Comparison of ENCODE assay signal across 14 cellular contexts in genomic region chr7:30465342-30466170, GRCh38. TPM values are rescaled to one million over a fixed set of nuclear protein-coding genes. Genes with fewer than 3 reads are reported as not detected.
DNase-seq lines count a peak whose midpoint lies in the region; ATAC-seq, FAIRE-seq and TF ChIP-seq lines count a peak whose summit lies in the region.
"Had no signal": no experiment of that assay in that cellular context is flagged by ENCODE, and none has a peak within 500 bp of the region (broad histone marks: within the 10 kb centered on the region; RNA-seq: fewer than 3 reads in every experiment).

No MANE protein-coding gene starts in this region.

- DNase-seq in HL-60 (ENCODE audit: low read depth in 1 of 2, low spot score in 1 of 2) (peak in 1 of 2 experiments; percentile 22), endothelial cell of umbilical vein (ENCODE audit: low read depth, low spot score) (peak; percentile 28), osteoblast (ENCODE audit: insufficient read length, low spot score, missing footprints) (no peak), mucosa of gallbladder (ENCODE audit: low spot score) (no peak), DMS79 (lab: John Stamatoyannopoulos, UW) (no peak)
- DNase-seq in stimulated activated CD4-positive, alpha-beta T cell treated with anti-CD3 and anti-CD28 coated beads, Interleukin-2, amount 100 ng/mL, for 24 hours, result no peak
- DNase-seq: activated CD4-positive, alpha-beta memory T cell treated with anti-CD3 and anti-CD28 coated beads, Interleukin-2, amount 10 ng/mL, durations not matched to agents 7 days and 5 days; amniotic stem cell; DND-41; kidney; NCI-H526 had no signal

- POLR2A ChIA-PET in endothelial cell of umbilical vein (lab: Charles Lee), result no interaction called here

- FAIRE-seq in endothelial cell of umbilical vein (lab: Jason Lieb, UNC), result peak; percentile 15
- FAIRE-seq: kidney had no signal

- H2AFZ ChIP-seq in endothelial cell of umbilical vein (ENCODE audit: low read depth, low read length) (no peak overlapping the region), osteoblast (ENCODE audit: low read length) (no peak overlapping the region)

- H3K9ac ChIP-seq in BLaER1 treated with 17β-estradiol and CSF1 and Interleukin-3, amounts not matched to agents 10 nM and 100 nM, result no peak overlapping the region
- H3K9ac ChIP-seq in endothelial cell of umbilical vein (replicated peaks; ENCODE audit: extremely low read depth, insufficient read depth, low read length), result no peak overlapping the region

- TF ChIP-seq POLR2A in endothelial cell of umbilical vein (IDR thresholded peaks at IDR 0.05; ENCODE audit: low read depth, low read length), result no peak

- no TSS peak for BruUV-seq in endothelial cell of umbilical vein (replicated peaks; lab: Mats Ljungman, UMichigan)

- dilution Hi-C loops in endothelial cell of umbilical vein (cut with MboI; ENCODE audit: extremely low pct_ligation_motif_present, low sequenced_read_pairs), result no loop called here

- H3K4me1 ChIP-seq in BLaER1 treated with 17β-estradiol and CSF1 and Interleukin-3, amounts not matched to agents 10 nM and 100 nM, result peaks cover 83 to 90% (median 88%) of the 10 kb centered on the region in 10 experiments
- H3K4me1 ChIP-seq in endothelial cell of umbilical vein (ENCODE audit: control insufficient read depth, extremely low read depth, insufficient read depth, low read length) (peaks cover 25% of the 10 kb centered on the region), osteoblast (ENCODE audit: insufficient read depth, low read length) (peaks cover 62% of the 10 kb centered on the region)

- CTCF ChIA-PET in endothelial cell of umbilical vein (lab: Charles Lee), result interaction anchor here (0.6 to 1.1 kb wide), 4 partner anchors 12 to 99 kb away, joined by 3 to 4 read pairs (median 3); partner anchors contain the start of gene NOD1

- H3K79me2 ChIP-seq in endothelial cell of umbilical vein (ENCODE audit: control insufficient read depth, insufficient read depth, low read length) (peaks cover 61% of the 10 kb centered on the region), osteoblast (ENCODE audit: insufficient read depth, low read length) (peaks cover 38% of the 10 kb centered on the region)

- H3K36me3 ChIP-seq in BLaER1 treated with 17β-estradiol and CSF1 and Interleukin-3, amounts not matched to agents 10 nM and 100 nM, result peaks cover 0 to 6% (median 0%) of the 10 kb centered on the region in 11 experiments; a peak in 2 of 22 replicates
- H3K36me3 ChIP-seq in endothelial cell of umbilical vein (ENCODE audit: control insufficient read depth in 2 of 2, extremely low read depth in 1 of 2, insufficient read depth in 2 of 2, low read length in 2 of 2) (peaks cover 0 to 5% of the 10 kb centered on the region in 2 experiments), osteoblast (ENCODE audit: insufficient read depth, low read length) (no peaks in the 10 kb centered on the region)
- H3K36me3 ChIP-seq: prostate gland had no signal

- intact Hi-C loops in endothelial cell of umbilical vein (cut with micrococcal nuclease), result loop anchor here (5.0 kb wide), 1 partner anchor 303 kb away; no protein-coding TSS in a partner anchor

- H3K9me1 ChIP-seq in endothelial cell of umbilical vein (replicated peaks; ENCODE audit: control insufficient read depth, extremely low read depth, insufficient read depth, low read length), result no peaks in the 10 kb centered on the region

- peaks cover 0 to 46% (median 21%) of the 10 kb centered on the region in 11 experiments; a peak in 18 of 22 replicates for H4K20me1 ChIP-seq in BLaER1 treated with 17β-estradiol and CSF1 and Interleukin-3, amounts not matched to agents 10 nM and 100 nM
- no peaks in the 10 kb centered on the region for H4K20me1 ChIP-seq in endothelial cell of umbilical vein (replicated peaks; ENCODE audit: control insufficient read depth, extremely low read depth, insufficient read depth, low read length)
- H4K20me1 ChIP-seq in osteoblast (ENCODE audit: insufficient read depth, low read length), result no peaks in the 10 kb centered on the region

- H3K4me2 ChIP-seq in BLaER1 treated with 17β-estradiol and CSF1 and Interleukin-3, amounts not matched to agents 10 nM and 100 nM, result peak overlapping the region; percentile 73 to 97 (median 91)
- H3K4me2 ChIP-seq in endothelial cell of umbilical vein (ENCODE audit: insufficient read depth, low read length) (no peak overlapping the region), osteoblast (ENCODE audit: insufficient read depth, low read length) (peak overlapping the region; percentile 3)

- H3K4me3 ChIP-seq in BLaER1 treated with 17β-estradiol and CSF1 and Interleukin-3, amounts not matched to agents 10 nM and 100 nM, result no peak overlapping the region
- H3K4me3 ChIP-seq in HL-60 (replicated peaks; ENCODE audit: insufficient read depth, low read length) (no peak overlapping the region), endothelial cell of umbilical vein (replicated peaks in 1 of 3; ENCODE audit: insufficient read depth in 1 of 3, low read depth in 1 of 3, low read length in 3 of 3) (no peak overlapping the region), osteoblast (ENCODE audit: insufficient read depth, low read length) (no peak overlapping the region)
- H3K4me3 ChIP-seq: prostate gland had no signal

- H3K27me3 ChIP-seq in BLaER1 treated with 17β-estradiol and CSF1 and Interleukin-3, amounts not matched to agents 10 nM and 100 nM, result peaks cover 0 to under 1% (median 0%) of the 10 kb centered on the region in 11 experiments; a peak in 1 of 22 replicates
- H3K27me3 ChIP-seq in HL-60 (ENCODE audit: insufficient read depth, poor library complexity, severe bottlenecking) (no peaks in the 10 kb centered on the region), endothelial cell of umbilical vein (ENCODE audit: control insufficient read depth in 2 of 2, insufficient read depth in 2 of 2, low read length in 2 of 2) (no peaks in the 10 kb centered on the region), osteoblast (ENCODE audit: insufficient read depth, low read length) (no peaks in the 10 kb centered on the region)

- TF ChIP-seq CTCF in HL-60 (IDR thresholded peaks at IDR 0.05; ENCODE audit: insufficient read depth, low read length) (no peak), endothelial cell of umbilical vein (IDR thresholded peaks at IDR 0.05; ENCODE audit: extremely low read depth in 1 of 2, insufficient read depth in 1 of 2, low read depth in 1 of 2, low read length in 2 of 2) (no peak), osteoblast (IDR thresholded peaks at IDR 0.05; ENCODE audit: extremely low read depth, low read depth, low read length) (no peak)

- H3K9me3 ChIP-seq in BLaER1 treated with 17β-estradiol and CSF1 and Interleukin-3, amounts not matched to agents 10 nM and 100 nM (replicated peaks in 1 of 11), result no peaks in the 10 kb centered on the region
- no peaks in the 10 kb centered on the region for H3K9me3 ChIP-seq in endothelial cell of umbilical vein (replicated peaks; ENCODE audit: control insufficient read depth, insufficient read depth, low read length)
- H3K9me3 ChIP-seq in osteoblast (ENCODE audit: low read depth, low read length), result no peaks in the 10 kb centered on the region
- H3K9me3 ChIP-seq: prostate gland had no signal

- no peak for ATAC-seq in HG03025 (IDR thresholded peaks at IDR 0.05; ENCODE audit: low FRiP score, unreplicated experiment)

- 0 out of 22 replicates have a peak overlapping the region, but pooled peaks of 2 of the 11 experiments have one; percentile 13 to 19 for H3K27ac ChIP-seq in BLaER1 treated with 17β-estradiol and CSF1 and Interleukin-3, amounts not matched to agents 10 nM and 100 nM
- H3K27ac ChIP-seq in HL-60 (replicated peaks) (peak overlapping the region; percentile 71; the same call in 1 of the 2 replicates), endothelial cell of umbilical vein (ENCODE audit: insufficient read depth, low read depth, low read length) (no peak overlapping the region), osteoblast (ENCODE audit: low read depth, low read length) (peak overlapping the region; percentile 68)
- H3K27ac ChIP-seq: prostate gland had no signal

TF ChIP-seq in endothelial cell of umbilical vein, 7 proteins besides CTCF, POLR2A, EP300 and RAD21:
- no peak for TF ChIP-seq POLR2AphosphoS5 (IDR thresholded peaks at IDR 0.05; ENCODE audit: insufficient read depth, low read depth, low read length)

RNA-seq across cellular contexts. Expression of gene NOD1, which starts 13.0 kb away (rescaled TPM):
- total RNA-seq in endothelial cell of umbilical vein (39.2 and 39.7 TPM in 2 replicates), osteoblast (7.6 and 7.7 TPM in 2 replicates), mucosa of gallbladder (12.7 TPM)
- polyA plus RNA-seq in endothelial cell of umbilical vein, result 22.1 and 23.2 TPM in 2 replicates
- 14.3 and 16.9 TPM in 2 replicates for polyA plus RNA-seq in endothelial cell of umbilical vein (2011; cell fraction: cytosol; rRNA removed)
- polyA plus RNA-seq in endothelial cell of umbilical vein (2011; cell fraction: nucleus; rRNA removed), result 86.8 and 90.9 TPM in 2 replicates
- polyA plus RNA-seq in endothelial cell of umbilical vein (2012), result 13.3 and 14.4 TPM in 2 replicates
- polyA minus RNA-seq in endothelial cell of umbilical vein, result 47.1 and 47.2 TPM in 2 replicates
- 4.5 TPM for polyA minus RNA-seq in endothelial cell of umbilical vein (2011; cell fraction: cytosol; rRNA and poly(A)+ RNA removed)
- 73.2 and 79.1 TPM in 2 replicates for polyA minus RNA-seq in endothelial cell of umbilical vein (2011; cell fraction: nucleus; rRNA and poly(A)+ RNA removed)

RNA-seq across cellular contexts. Expression of gene GGCT, which starts 39.1 kb away (rescaled TPM):
- total RNA-seq in endothelial cell of umbilical vein (44.3 and 46.9 TPM in 2 replicates), osteoblast (24.2 and 26.8 TPM in 2 replicates), mucosa of gallbladder (69.5 TPM)
- 14.7 and 21.1 TPM in 2 replicates for polyA plus RNA-seq in endothelial cell of umbilical vein
- polyA plus RNA-seq in endothelial cell of umbilical vein (2011; cell fraction: cytosol; rRNA removed), result 26.5 and 30.0 TPM in 2 replicates
- polyA plus RNA-seq in endothelial cell of umbilical vein (2011; cell fraction: nucleus; rRNA removed), result 10.6 and 15.9 TPM in 2 replicates
- 38.7 and 57.2 TPM in 2 replicates for polyA plus RNA-seq in endothelial cell of umbilical vein (2012)
- polyA minus RNA-seq in endothelial cell of umbilical vein, result 8.0 and 8.3 TPM in 2 replicates
- 17.1 TPM for polyA minus RNA-seq in endothelial cell of umbilical vein (2011; cell fraction: cytosol; rRNA and poly(A)+ RNA removed)
- polyA minus RNA-seq in endothelial cell of umbilical vein (2011; cell fraction: nucleus; rRNA and poly(A)+ RNA removed), result 5.1 and 5.8 TPM in 2 replicates
